ENCODE assay signal across 9 cellular contexts in the genomic region with DNA sequence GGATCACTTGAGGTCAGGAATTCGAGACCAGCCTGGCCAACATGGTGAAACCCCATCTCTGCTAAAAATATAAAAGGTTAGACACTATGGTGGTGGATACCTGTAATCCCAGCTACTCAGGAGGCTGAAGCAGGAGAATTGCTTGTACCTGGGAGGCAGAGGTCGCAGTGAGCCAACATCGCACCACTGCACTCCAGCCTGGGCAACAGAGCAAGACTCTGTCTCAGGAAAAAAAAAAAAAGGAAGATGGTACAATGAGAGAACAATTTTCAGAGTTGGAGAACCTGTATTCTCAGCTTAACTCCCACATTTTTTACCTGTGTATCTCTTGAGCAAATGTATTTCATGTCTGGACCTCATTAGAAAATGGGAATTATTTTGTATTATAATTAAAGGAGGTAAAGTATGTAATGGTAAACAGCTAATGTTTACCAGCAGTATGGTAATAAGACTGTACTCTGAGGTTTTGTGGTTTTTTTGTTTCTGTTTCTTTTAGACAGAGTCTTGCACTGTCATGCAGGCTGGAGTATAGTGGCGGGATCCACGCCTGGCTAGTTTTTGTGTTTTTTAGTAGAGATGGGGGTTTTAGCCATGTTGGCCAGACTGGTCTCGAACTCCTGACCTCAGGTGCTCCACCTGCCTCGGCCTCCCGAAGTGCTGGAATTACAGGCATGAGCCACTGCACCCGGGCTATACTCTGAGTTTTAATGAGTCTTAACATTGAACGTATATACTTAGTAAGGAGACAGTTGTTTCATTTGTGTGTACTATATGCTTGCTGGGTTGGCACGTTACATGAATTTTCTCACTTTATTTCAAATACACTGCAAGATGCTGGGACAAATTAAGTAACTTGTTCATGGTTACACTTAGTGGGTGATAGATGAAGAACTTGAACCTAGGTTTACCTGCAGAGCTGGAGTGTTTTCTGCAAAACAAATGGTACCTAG. TPM values are rescaled to one million over a fixed set of nuclear protein-coding genes. Genes with fewer than 3 reads are reported as not detected.
DNase-seq lines count a peak whose midpoint lies in the region; ATAC-seq and TF ChIP-seq lines count a peak whose summit lies in the region.
"Had no signal": no experiment of that assay in that cellular context is flagged by ENCODE, and none has a peak within 500 bp of the region (broad histone marks: within the 10 kb centered on the region; RNA-seq: fewer than 3 reads in every experiment).

No MANE protein-coding gene starts in this region.

- H3K9me3 ChIP-seq in Peyer's patch (no peaks in the 10 kb centered on the region), spleen (no peaks in the 10 kb centered on the region)

- H3K4me1 Mint-ChIP-seq in activated CD4-positive, alpha-beta T cell treated with anti-CD3 and anti-CD28 coated beads for 36 hours: peaks cover 78% of the 10 kb centered on the region
- H3K4me1 Mint-ChIP-seq in glutamatergic neuron (ENCODE audit: low read depth, unreplicated experiment): peaks cover 5% of the 10 kb centered on the region

- peak overlapping the region in 3 of 4 donors; percentile 3 to 61 (median 23) for H3K27ac ChIP-seq in Peyer's patch
- H3K27ac ChIP-seq in spleen: peak overlapping the region in 6 of 8 donors; percentile 42 to 81 (median 70)

- POLR2A ChIA-PET in activated CD4-positive, alpha-beta T cell treated with anti-CD3 and anti-CD28 coated beads for 36 hours (lab: Charles Lee): interaction anchor here (0.9 kb wide), 1 partner anchor 9 kb away, joined by 4 read pairs; no protein-coding TSS in a partner anchor

- H3K36me3 Mint-ChIP-seq in activated CD4-positive, alpha-beta T cell treated with anti-CD3 and anti-CD28 coated beads for 36 hours (ENCODE audit: low read depth): peaks cover 47% of the 10 kb centered on the region
- no peaks in the 10 kb centered on the region for H3K36me3 Mint-ChIP-seq in glutamatergic neuron (ENCODE audit: unreplicated experiment)

- H3K27me3 ChIP-seq in Peyer's patch (no peaks in the 10 kb centered on the region), spleen (replicated peaks in 1 of 7) (no peaks in the 10 kb centered on the region)

- CTCF ChIA-PET in activated CD4-positive, alpha-beta T cell treated with anti-CD3 and anti-CD28 coated beads for 36 hours (lab: Charles Lee): interaction anchor here (0.6 to 1.5 kb wide), 5 partner anchors 9 to 420 kb away, joined by 3 to 5 read pairs (median 3); no protein-coding TSS in a partner anchor

- no peak for TF ChIP-seq POLR2A in Peyer's patch (IDR thresholded peaks at IDR 0.05)
- TF ChIP-seq POLR2A in spleen (IDR thresholded peaks at IDR 0.05): no peak

- no peaks in the 10 kb centered on the region for H3K27me3 Mint-ChIP-seq in activated CD4-positive, alpha-beta T cell treated with anti-CD3 and anti-CD28 coated beads for 36 hours
- no peaks in the 10 kb centered on the region for H3K27me3 Mint-ChIP-seq in glutamatergic neuron (ENCODE audit: unreplicated experiment)

- 60 to 63% (median 62%) methylated on average over 11 of the region's 11 CpGs for WGBS in spleen, 5 donors

- H3K27ac Mint-ChIP-seq in activated CD4-positive, alpha-beta T cell treated with anti-CD3 and anti-CD28 coated beads for 36 hours: peak overlapping the region; percentile 4
- H3K27ac Mint-ChIP-seq in glutamatergic neuron (ENCODE audit: unreplicated experiment): no peak overlapping the region

- H3K4me3 ChIP-seq in Peyer's patch: no peak overlapping the region
- H3K4me3 ChIP-seq in spleen: peak overlapping the region in 1 of 8 donors; percentile 23

- TF ChIP-seq CTCF in Peyer's patch (IDR thresholded peaks at IDR 0.05): no peak
- no peak for TF ChIP-seq CTCF in spleen (IDR thresholded peaks at IDR 0.05 in 8 of 11, conservative IDR thresholded peaks at IDR 0.05 in 3 of 11)
- no peak for TF ChIP-seq CTCF in glutamatergic neuron (IDR thresholded peaks at IDR 0.05; ENCODE audit: partially characterized antibody, unreplicated experiment)

- H3K36me3 ChIP-seq in Peyer's patch (peaks cover 0 to under 1% (median 0%) of the 10 kb centered on the region in 3 donors), spleen (peaks cover 0 to 14% (median under 1%) of the 10 kb centered on the region in 6 donors)

- peaks cover 0 to 8% (median 4%) of the 10 kb centered on the region in 4 donors for H3K4me1 ChIP-seq in Peyer's patch
- H3K4me1 ChIP-seq in spleen: peaks cover 8 to 98% (median 66%) of the 10 kb centered on the region in 6 donors

- intact Hi-C loops in activated CD4-positive, alpha-beta T cell treated with anti-CD3 and anti-CD28 coated beads for 36 hours (cut with DNase I, micrococcal nuclease): loop anchor here in 1 of 2 experiments (2.0 kb wide), 1 partner anchor 14 kb away; no protein-coding TSS in a partner anchor
- intact Hi-C loops in spleen (cut with DNase I; ENCODE audit: low total_unique reads): no loop called here

- no peak overlapping the region for H3K4me3 Mint-ChIP-seq in activated CD4-positive, alpha-beta T cell treated with anti-CD3 and anti-CD28 coated beads for 36 hours
- no peak overlapping the region for H3K4me3 Mint-ChIP-seq in glutamatergic neuron (ENCODE audit: unreplicated experiment)

- H3K9me3 Mint-ChIP-seq in activated CD4-positive, alpha-beta T cell treated with anti-CD3 and anti-CD28 coated beads for 36 hours (ENCODE audit: low read depth): no peaks in the 10 kb centered on the region
- no peaks in the 10 kb centered on the region for H3K9me3 Mint-ChIP-seq in glutamatergic neuron (ENCODE audit: unreplicated experiment)

- DNase-seq in activated CD4-positive, alpha-beta T cell treated with anti-CD3 and anti-CD28 coated beads for 36 hours: peak; percentile 22
- no peak for DNase-seq in activated CD4-positive, alpha-beta T cell treated with anti-CD3 and anti-CD28 coated beads, Interleukin-2, amount 50 U/mL, for 1 hour
- DNase-seq in Peyer's patch (peak in 2 of 3 donors; percentile 60 to 64), spleen (peak; percentile 78), glutamatergic neuron (no peak), dedifferentiated amniotic fluid mesenchymal stem cell (ENCODE audit: extremely low spot score) (no peak), NCI-H2081 (lab: John Stamatoyannopoulos, UW) (no peak)
- DNase-seq: Kasumi-1 had no signal

- peak; percentile 68 for ATAC-seq in activated CD4-positive, alpha-beta T cell treated with anti-CD3 and anti-CD28 coated beads for 36 hours
- peak; percentile 95 for ATAC-seq in HG02870 (IDR thresholded peaks at IDR 0.05; ENCODE audit: unreplicated experiment)

RNA-seq across cellular contexts. Expression of a gene that starts 16.2 kb away (rescaled TPM):
- 10 to 100 TPM; 63.7 to 70.9 TPM for total RNA-seq in activated CD4-positive, alpha-beta T cell treated with anti-CD3 and anti-CD28 coated beads for 36 hours
- total RNA-seq in Peyer's patch (100 to 1,000 TPM in 1 of 4 donors, 10 to 100 TPM in 3; 44.1 to 142 (median 59.2) TPM), spleen (100 to 1,000 TPM in 1 of 7 donors, 10 to 100 TPM in 6; 57.6 to 120 (median 66.7) TPM), glutamatergic neuron (ENCODE audit: unreplicated experiment) (54.2 TPM)
- 10 to 100 TPM; 26.3 to 38.7 (median 29.4) TPM for polyA plus RNA-seq in spleen

Comparison
In these comparisons a context has a peak if more than half of its experiments do, and no peak if none do; other contexts are left out.
1. DNase-seq: peak in activated CD4-positive, alpha-beta T cell treated with anti-CD3 and anti-CD28 coated beads for 36 hours (single experiment), Peyer's patch (2 of 3) and spleen (single experiment); none in activated CD4-positive, alpha-beta T cell treated with anti-CD3 and anti-CD28 coated beads, Interleukin-2, amount 50 U/mL, for 1 hour (single experiment), glutamatergic neuron (single experiment), dedifferentiated amniotic fluid mesenchymal stem cell (single experiment) and NCI-H2081 (0 of 2).